In genomic region chr16:4625617-4626159, GRCh38 we compare ENCODE assay signal across 8 cellular contexts. TPM values are rescaled to one million over a fixed set of nuclear protein-coding genes. Genes with fewer than 3 reads are reported as not detected.
DNase-seq lines count a peak whose midpoint lies in the region; ATAC-seq and TF ChIP-seq lines count a peak whose summit lies in the region.

No MANE protein-coding gene starts in this region.

- H3K27me3 ChIP-seq in right cardiac atrium (ENCODE audit: control insufficient read depth, insufficient read depth): no peaks in the 10 kb centered on the region
- no peaks in the 10 kb centered on the region for H3K27me3 ChIP-seq in spleen (replicated peaks in 1 of 7)

- peak overlapping the region; percentile 98 for H3K4me3 Mint-ChIP-seq in activated T-cell treated with anti-CD3 and anti-CD28 coated beads, Interleukin-2, amount 50 U/mL, for 4 hours
- H3K4me3 Mint-ChIP-seq in activated B cell treated with CpG ODN at 0.5 μM for 24 hours: peak overlapping the region; percentile 99

- in situ Hi-C loops in ACHN (cut with HindIII; ENCODE audit: low pct_ligation_motif_present, low pct_unique_long_range_greater_than_20kb, low sequenced_read_pairs): no loop called here

- H3K4me1 Mint-ChIP-seq in activated T-cell treated with anti-CD3 and anti-CD28 coated beads, Interleukin-2, amount 50 U/mL, for 4 hours (ENCODE audit: low read depth): peaks cover 31% of the 10 kb centered on the region
- H3K4me1 Mint-ChIP-seq in activated B cell treated with CpG ODN at 0.5 μM for 24 hours: peaks cover 31% of the 10 kb centered on the region

- H3K4me1 ChIP-seq in right cardiac atrium (ENCODE audit: control insufficient read depth, insufficient read depth, low read length): peaks cover 14% of the 10 kb centered on the region
- H3K4me1 ChIP-seq in spleen: peaks cover 20 to 71% (median 45%) of the 10 kb centered on the region in 6 donors

- no peak for TF ChIP-seq POLR2A in spleen (IDR thresholded peaks at IDR 0.05)

- 9% methylated on average over 9 of the region's 9 CpGs for WGBS in right cardiac atrium
- 10 to 25% (median 11%) methylated on average over 5 to 9 of the region's 9 CpGs for whole genome bisulfite sequencing in spleen, 5 donors

- ATAC-seq in activated T-cell treated with anti-CD3 and anti-CD28 coated beads, Interleukin-2, amount 50 U/mL, for 4 hours: no peak
- peak; percentile 5 for ATAC-seq in activated B cell treated with CpG ODN at 0.5 μM for 24 hours (ENCODE audit: low read depth)
- ATAC-seq in right cardiac atrium: no peak
- no peak for ATAC-seq in GM21367 (IDR thresholded peaks at IDR 0.05; ENCODE audit: unreplicated experiment)

- H3K9me3 ChIP-seq in right cardiac atrium (ENCODE audit: control insufficient read depth, low read length): no peaks in the 10 kb centered on the region
- H3K9me3 ChIP-seq in spleen: peaks cover 0 to under 1% (median 0%) of the 10 kb centered on the region in 8 donors

- POLR2A ChIA-PET in activated B cell treated with CpG ODN at 0.5 μM for 24 hours (lab: Charles Lee): interaction anchor here (1.0 to 2.9 kb wide), 8 partner anchors 9 to 473 kb away, joined by 3 to 51 read pairs (median 5); partner anchors contain the start of genes ANKS3, CDIP1, DNAAF8 and UBALD1

- H3K27me3 Mint-ChIP-seq in activated T-cell treated with anti-CD3 and anti-CD28 coated beads, Interleukin-2, amount 50 U/mL, for 4 hours (ENCODE audit: low read depth): no peaks in the 10 kb centered on the region
- no peaks in the 10 kb centered on the region for H3K27me3 Mint-ChIP-seq in activated B cell treated with CpG ODN at 0.5 μM for 24 hours

- DNase-seq in activated T-cell treated with anti-CD3 and anti-CD28 coated beads, Interleukin-2, amount 50 U/mL, for 4 hours: no peak
- no peak for DNase-seq in activated T-cell treated with anti-CD3 and anti-CD28 coated beads, Interleukin-2, amount 50 U/mL, for 1 hour
- DNase-seq in activated B cell treated with CpG ODN at 0.5 μM for 24 hours (no peak), right cardiac atrium (peak in 1 of 3 donors; percentile 40), spleen (no peak), ACHN (no peak), HT-29 (ENCODE audit: low spot score) (no peak)

- H3K27ac ChIP-seq in right cardiac atrium (ENCODE audit: low read length) (peak overlapping the region; percentile 46), spleen (peak overlapping the region; percentile 90 to 100 (median 99))

- H3K36me3 Mint-ChIP-seq in activated T-cell treated with anti-CD3 and anti-CD28 coated beads, Interleukin-2, amount 50 U/mL, for 4 hours (ENCODE audit: insufficient read depth): no peaks in the 10 kb centered on the region
- H3K36me3 Mint-ChIP-seq in activated B cell treated with CpG ODN at 0.5 μM for 24 hours (ENCODE audit: low read depth): peaks cover 8% of the 10 kb centered on the region

- H3K4me3 ChIP-seq in right cardiac atrium (ENCODE audit: low read length): peak overlapping the region; percentile 62
- H3K4me3 ChIP-seq in spleen: peak overlapping the region; percentile 72 to 97 (median 93)

- CTCF ChIA-PET in activated B cell treated with CpG ODN at 0.5 μM for 24 hours (lab: Charles Lee): interaction anchor here (2.7 to 3.3 kb wide), 2 partner anchors 10 to 120 kb away, joined by 21 to 26 read pairs; partner anchors contain the start of gene UBALD1

- no peaks in the 10 kb centered on the region for H3K9me3 Mint-ChIP-seq in activated T-cell treated with anti-CD3 and anti-CD28 coated beads, Interleukin-2, amount 50 U/mL, for 4 hours
- no peaks in the 10 kb centered on the region for H3K9me3 Mint-ChIP-seq in activated B cell treated with CpG ODN at 0.5 μM for 24 hours

- intact Hi-C loops in activated B cell treated with CpG ODN at 0.5 μM for 24 hours (cut with micrococcal nuclease): loop anchor here (2.0 kb wide), 5 partner anchors 25 to 331 kb away; partner anchors contain the start of genes ANKS3, DNAAF8, DNAJA3 and HMOX2
- intact Hi-C loops in right cardiac atrium (cut with DNase I): no loop called here
- intact Hi-C loops in spleen (cut with DNase I; ENCODE audit: low total_unique reads): loop anchor here (5.0 kb wide), 1 partner anchor 52 kb away; no protein-coding TSS in a partner anchor

- peak overlapping the region; percentile 95 for H3K27ac Mint-ChIP-seq in activated B cell treated with CpG ODN at 0.5 μM for 24 hours

- TF ChIP-seq CTCF in activated B cell treated with CpG ODN at 0.5 μM for 24 hours (IDR thresholded peaks at IDR 0.05): no peak
- no peak for TF ChIP-seq CTCF in spleen (IDR thresholded peaks at IDR 0.05 in 8 of 11, conservative IDR thresholded peaks at IDR 0.05 in 3 of 11)

- H3K36me3 ChIP-seq in spleen: peaks cover 0 to 21% (median 0%) of the 10 kb centered on the region in 6 donors

RNA-seq across cellular contexts. Expression of gene MGRN1, which starts 1.1 kb away (rescaled TPM):
- total RNA-seq in activated T-cell treated with anti-CD3 and anti-CD28 coated beads, Interleukin-2, amount 50 U/mL, for 4 hours: 10 to 100 TPM; 56.5 to 60.5 (median 58.0) TPM
- total RNA-seq in activated B cell treated with CpG ODN at 0.5 μM for 24 hours (69.6 and 88.6 TPM in 2 replicates), right cardiac atrium (10 to 100 TPM; 37.0 to 49.9 (median 41.2) TPM), spleen (100 to 1,000 TPM in 1 of 7 donors, 10 to 100 TPM in 6; 65.6 to 132 (median 83.6) TPM)
- polyA plus RNA-seq in right cardiac atrium (22.0 TPM), spleen (10 to 100 TPM in 1 of 3 donors, 1 to 10 TPM in 2; 7.6 to 26.9 (median 8.8) TPM)
- 27.4 and 31.3 TPM in 2 replicates for total RNA-seq in HT-29 (2014; rRNA removed; shearing (Covaris generic))

RNA-seq across cellular contexts. Expression of gene UBALD1, which starts 11.0 kb away (rescaled TPM):
- total RNA-seq in activated T-cell treated with anti-CD3 and anti-CD28 coated beads, Interleukin-2, amount 50 U/mL, for 4 hours: 10 to 100 TPM; 22.5 to 27.2 (median 23.7) TPM
- total RNA-seq in activated B cell treated with CpG ODN at 0.5 μM for 24 hours (17.2 and 23.4 TPM in 2 replicates), right cardiac atrium (10 to 100 TPM; 22.3 to 28.7 (median 25.7) TPM), spleen (10 to 100 TPM; 10.0 to 29.2 (median 20.2) TPM)
- polyA plus RNA-seq in right cardiac atrium (30.1 TPM), spleen (10 to 100 TPM; 12.6 to 33.6 (median 13.6) TPM)
- total RNA-seq in HT-29 (2014; rRNA removed; shearing (Covaris generic)): 58.0 and 83.0 TPM in 2 replicates

Comparison
In these comparisons a context has a peak if more than half of its experiments do, and no peak if none do; other contexts are left out.
1. intact Hi-C loops: an anchor here in activated B cell treated with CpG ODN at 0.5 μM for 24 hours (2.0 kb wide) and spleen (5.0 kb wide); none called in right cardiac atrium.